17 cellular contexts compared by ENCODE assay signal in the genomic region with DNA sequence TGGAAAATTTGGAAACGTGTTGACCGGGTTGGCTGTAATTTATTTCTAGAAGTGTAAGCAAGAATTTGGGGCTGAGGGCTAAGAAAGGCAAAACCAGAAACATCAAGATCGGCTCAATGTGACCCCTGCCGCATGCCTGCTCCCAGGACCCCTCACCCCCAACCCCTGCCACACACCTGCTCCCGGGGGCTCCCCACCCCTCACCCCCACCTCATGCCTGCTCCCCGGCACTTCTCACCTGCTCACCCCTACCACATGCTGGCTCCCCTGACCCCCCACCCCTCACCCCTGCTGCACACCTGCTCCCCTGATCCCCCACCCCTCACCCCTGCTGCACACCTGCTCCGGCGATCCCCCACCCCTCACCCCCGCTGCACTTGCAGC. TPM values are rescaled to one million over a fixed set of nuclear protein-coding genes. Genes with fewer than 3 reads are reported as not detected.
A peak's percentile ranks its signal among the peaks of the same experiment; 100 is the strongest.
DNase-seq lines count a peak whose midpoint lies in the region; ATAC-seq and TF ChIP-seq lines count a peak whose summit lies in the region.
"Had no signal": no experiment of that assay in that cellular context is flagged by ENCODE, and none has a peak within 500 bp of the region (broad histone marks: within the 10 kb centered on the region; RNA-seq: fewer than 3 reads in every experiment).

No MANE protein-coding gene starts in this region.

- no peak overlapping the region for H3K27ac Mint-ChIP-seq in T-helper 2 cell treated with Interferon-gamma antibody and Interleukin-4, amounts not matched to agents 5 μg/mL and 100 μg/mL, for 36 hours
- H3K27ac Mint-ChIP-seq: activated naive CD4-positive, alpha-beta T cell treated with anti-CD3 and anti-CD28 coated beads, Interleukin-2, amount 10 ng/mL, durations not matched to agents 7 days and 5 days had no signal

- H3K4me1 Mint-ChIP-seq in T-helper 2 cell treated with Interferon-gamma antibody and Interleukin-4, amounts not matched to agents 5 μg/mL and 100 μg/mL, for 36 hours (ENCODE audit: low read depth) = peaks cover 11% of the 10 kb centered on the region

- H2BK120ac ChIP-seq in IMR-90 (ENCODE audit: low read depth, low read length) = no peak overlapping the region

- H3K14ac ChIP-seq in IMR-90 (replicated peaks; ENCODE audit: low read depth, low read length) = no peak overlapping the region

- in situ Hi-C loops in IMR-90 (cut with MboI; ENCODE audit: low sequenced_read_pairs) = no loop called here

- POLR2A ChIA-PET in IMR-90 (lab: Charles Lee; ENCODE audit: unreplicated experiment) = interaction anchor here (0.6 kb wide), 1 partner anchor 77 kb away, joined by 3 read pairs; no protein-coding TSS in a partner anchor

- no peak overlapping the region for H2BK15ac ChIP-seq in IMR-90 (ENCODE audit: low read depth, low read length)

- peak overlapping the region; percentile 49 for H3K4me3 Mint-ChIP-seq in T-helper 2 cell treated with Interferon-gamma antibody and Interleukin-4, amounts not matched to agents 5 μg/mL and 100 μg/mL, for 36 hours

- H3K4ac ChIP-seq in IMR-90 (ENCODE audit: low read depth, low read length) = no peak overlapping the region

- H3K4me1 ChIP-seq in IMR-90 (ENCODE audit: control insufficient read depth, insufficient read depth, low read length) (peaks cover 1% of the 10 kb centered on the region; the same call in 1 of the 2 replicates), hepatocyte (ENCODE audit: insufficient read depth) (no peaks in the 10 kb centered on the region), osteoblast (ENCODE audit: insufficient read depth, low read length) (peaks cover 6% of the 10 kb centered on the region)
- H3K4me1 ChIP-seq: colonic mucosa, testis had no signal

- CTCF ChIA-PET in IMR-90 (lab: Yijun Ruan, JAX) = no interaction called here

- no peak for TF ChIP-seq POLR2A in IMR-90 (IDR thresholded peaks at IDR 0.05; ENCODE audit: low read depth, low read length)

- H3K36me3 ChIP-seq in IMR-90 (ENCODE audit: control insufficient read depth, insufficient read depth, low read length) (no peaks in the 10 kb centered on the region), hepatocyte (replicated peaks; ENCODE audit: insufficient read depth, low read depth) (no peaks in the 10 kb centered on the region), osteoblast (ENCODE audit: insufficient read depth, low read length) (no peaks in the 10 kb centered on the region)
- H3K36me3 ChIP-seq: colonic mucosa had no signal

- H4K5ac ChIP-seq in IMR-90 (ENCODE audit: low read depth, low read length) = no peak overlapping the region

- TF ChIP-seq RAD21 in IMR-90 (IDR thresholded peaks at IDR 0.05; ENCODE audit: low read length) = no peak

- H3K56ac ChIP-seq in IMR-90 (ENCODE audit: extremely low read depth, insufficient read depth, low read length) = no peak overlapping the region

- H2BK20ac ChIP-seq in IMR-90 (ENCODE audit: low read depth, low read length) = no peak overlapping the region

- H2AK9ac ChIP-seq in IMR-90 (replicated peaks; ENCODE audit: low read depth, low read length, poor library complexity) = no peak overlapping the region

- H2AFZ ChIP-seq in IMR-90 (replicated peaks; ENCODE audit: low read length, poor library complexity) (peak overlapping the region; percentile 92), hepatocyte (no peak overlapping the region), osteoblast (ENCODE audit: low read length) (no peak overlapping the region)

- no peak for DNase-seq in T-helper 2 cell treated with Interferon-gamma antibody and Interleukin-4, amounts not matched to agents 5 μg/mL and 100 μg/mL, for 36 hours (ENCODE audit: low spot score)
- no peak for DNase-seq in T-helper 2 cell
- DNase-seq in IMR-90 = no peak
- DNase-seq in hepatocyte (ENCODE audit: low spot score) = no peak
- no peak for DNase-seq in osteoblast (ENCODE audit: insufficient read length, low spot score, missing footprints)
- DNase-seq in A172 (ENCODE audit: low spot score) = no peak
- DNase-seq: 8988T, Karpas-422, SHP77 treated with DMSO at 0.1 percent for 48 hours had no signal

- H3K9me3 ChIP-seq in IMR-90 (ENCODE audit: control insufficient read depth, insufficient read depth, low read length) (peaks cover 1% of the 10 kb centered on the region; the same call in 1 of the 2 replicates), hepatocyte (ENCODE audit: low read depth) (no peaks in the 10 kb centered on the region), osteoblast (ENCODE audit: low read depth, low read length) (no peaks in the 10 kb centered on the region)
- H3K9me3 ChIP-seq: colonic mucosa, testis had no signal

- no peak for ATAC-seq in IMR-90 (ENCODE audit: low read depth)
- no peak for ATAC-seq in HG02981 (IDR thresholded peaks at IDR 0.05; ENCODE audit: unreplicated experiment)
- ATAC-seq in GM18517 (IDR thresholded peaks at IDR 0.05; ENCODE audit: unreplicated experiment) = no peak

- H3K9me2 ChIP-seq in hepatocyte (replicated peaks; ENCODE audit: insufficient read depth) = no peaks in the 10 kb centered on the region

- no peak overlapping the region for H3K4me3 ChIP-seq in IMR-90 (ENCODE audit: insufficient read depth, low read depth, low read length)
- no peak overlapping the region for H3K4me3 ChIP-seq in hepatocyte
- no peak overlapping the region for H3K4me3 ChIP-seq in osteoblast (ENCODE audit: insufficient read depth, low read length)

- dilution Hi-C loops in IMR-90 (cut with HindIII; ENCODE audit: low sequenced_read_pairs, unreplicated experiment) = no loop called here

- H3K4me2 ChIP-seq in IMR-90 (ENCODE audit: low read depth, low read length) (no peak overlapping the region), hepatocyte (peak overlapping the region; percentile 89), osteoblast (ENCODE audit: insufficient read depth, low read length) (peak overlapping the region; percentile 95)

- H4K8ac ChIP-seq in IMR-90 (ENCODE audit: low read depth in 2 of 2, low read length in 2 of 2) = no peak overlapping the region

- H3K9me1 ChIP-seq in IMR-90 (ENCODE audit: insufficient read depth, low read length) = no peaks in the 10 kb centered on the region; the same call in 1 of the 2 replicates

- no peak overlapping the region for H4K91ac ChIP-seq in IMR-90 (ENCODE audit: insufficient read depth, low read depth, low read length)

- no TSS peak for BruUV-seq in IMR-90 (replicated peaks; lab: Mats Ljungman, UMichigan)

- H3K9ac ChIP-seq in IMR-90 (ENCODE audit: low read depth, low read length) = no peak overlapping the region
- H3K9ac ChIP-seq: parathyroid adenoma had no signal

- no peak overlapping the region for H3K18ac ChIP-seq in IMR-90 (ENCODE audit: low read depth, low read length)

- no peak overlapping the region for H3K23ac ChIP-seq in IMR-90 (ENCODE audit: low read depth, low read length)

- no peak overlapping the region for H2BK5ac ChIP-seq in IMR-90 (ENCODE audit: low read depth, low read length, poor library complexity, severe bottlenecking)

- H3K27me3 Mint-ChIP-seq in T-helper 2 cell treated with Interferon-gamma antibody and Interleukin-4, amounts not matched to agents 5 μg/mL and 100 μg/mL, for 36 hours (ENCODE audit: low read depth) = peaks cover 22% of the 10 kb centered on the region

- H3K27me3 ChIP-seq in IMR-90 (ENCODE audit: control insufficient read depth, insufficient read depth, low read length) (peaks cover 31% of the 10 kb centered on the region), hepatocyte (no peaks in the 10 kb centered on the region), osteoblast (ENCODE audit: insufficient read depth, low read length) (peaks cover 18% of the 10 kb centered on the region)
- H3K27me3 ChIP-seq: colonic mucosa, testis had no signal

- H2AK5ac ChIP-seq in IMR-90 (ENCODE audit: low read depth, low read length) = no peak overlapping the region

- H4K20me1 ChIP-seq in IMR-90 (ENCODE audit: insufficient read depth, low read length) = no peaks in the 10 kb centered on the region
- no peaks in the 10 kb centered on the region for H4K20me1 ChIP-seq in hepatocyte (ENCODE audit: insufficient read depth, poor library complexity, severe bottlenecking)
- H4K20me1 ChIP-seq in osteoblast (ENCODE audit: insufficient read depth, low read length) = no peaks in the 10 kb centered on the region

- H3K79me2 ChIP-seq in hepatocyte = no peaks in the 10 kb centered on the region
- no peaks in the 10 kb centered on the region for H3K79me2 ChIP-seq in osteoblast (ENCODE audit: insufficient read depth, low read length)
- H3K79me2 ChIP-seq: parathyroid adenoma had no signal

- WGBS in IMR-90 (ENCODE audit: extremely low coverage in 2 of 2, insufficient read length in 1 of 2), 2 experiments = no CpG with 5 or more reads among the region's 9 CpGs
- 87% methylated on average over 6 of the region's 9 CpGs for WGBS in hepatocyte (ENCODE audit: low lambda C conversion rate, missing lambda C conversion rate)

- H3K36me3 Mint-ChIP-seq in T-helper 2 cell treated with Interferon-gamma antibody and Interleukin-4, amounts not matched to agents 5 μg/mL and 100 μg/mL, for 36 hours (ENCODE audit: low read depth) = no peaks in the 10 kb centered on the region
- H3K36me3 Mint-ChIP-seq: activated naive CD4-positive, alpha-beta T cell treated with anti-CD3 and anti-CD28 coated beads, Interleukin-2, amount 10 ng/mL, durations not matched to agents 7 days and 5 days had no signal

- no peak for TF ChIP-seq CTCF in IMR-90 (conservative IDR thresholded peaks at IDR 0.05; ENCODE audit: low read depth, low read length)
- TF ChIP-seq CTCF in hepatocyte (IDR thresholded peaks at IDR 0.05; ENCODE audit: poor library complexity) = no peak
- TF ChIP-seq CTCF in osteoblast (IDR thresholded peaks at IDR 0.05; ENCODE audit: extremely low read depth, low read depth, low read length) = no peak

- H3K9me3 Mint-ChIP-seq in T-helper 2 cell treated with Interferon-gamma antibody and Interleukin-4, amounts not matched to agents 5 μg/mL and 100 μg/mL, for 36 hours = no peaks in the 10 kb centered on the region
- H3K9me3 Mint-ChIP-seq: activated naive CD4-positive, alpha-beta T cell treated with anti-CD3 and anti-CD28 coated beads, Interleukin-2, amount 10 ng/mL, durations not matched to agents 7 days and 5 days had no signal

- no peaks in the 10 kb centered on the region for H3K79me1 ChIP-seq in IMR-90 (ENCODE audit: low read depth in 1 of 2, low read length in 2 of 2)

- no peak overlapping the region for H3K27ac ChIP-seq in IMR-90 (ENCODE audit: insufficient read depth, low read length)
- H3K27ac ChIP-seq in hepatocyte = no peak overlapping the region
- no peak overlapping the region for H3K27ac ChIP-seq in osteoblast (ENCODE audit: low read depth, low read length)
- H3K27ac ChIP-seq: colonic mucosa, parathyroid adenoma, testis had no signal

- intact Hi-C loops in IMR-90 (cut with micrococcal nuclease) = no loop called here

RNA-seq across cellular contexts. Expression of a gene that starts 19.0 kb away (rescaled TPM):
- total RNA-seq in IMR-90 (2012; rRNA removed) (1.3 and 1.7 TPM in 2 replicates), hepatocyte (1.6 and 2.4 TPM in 2 replicates), osteoblast (under 0.01 and 0.29 TPM in 2 replicates)
- polyA plus RNA-seq in IMR-90 (2012; rRNA removed) (1.6 and 1.8 TPM in 2 replicates), hepatocyte (1.5 and 2.2 TPM in 2 replicates)
- polyA plus RNA-seq in IMR-90 (2012; cell fraction: cytosol; rRNA removed) = 1.0 and 1.3 TPM in 2 replicates
- 1.0 and 1.8 TPM in 2 replicates for polyA plus RNA-seq in IMR-90 (2012; cell fraction: nucleus; rRNA removed; ENCODE audit: low replicate concordance)
- total RNA-seq in A172 (2014; rRNA removed; shearing (Covaris generic)) = 1.4 and 4.3 TPM in 2 replicates
- total RNA-seq: HT-29, OCI-LY7 had no signal
